17 cellular contexts compared by ENCODE assay signal in the genomic region with DNA sequence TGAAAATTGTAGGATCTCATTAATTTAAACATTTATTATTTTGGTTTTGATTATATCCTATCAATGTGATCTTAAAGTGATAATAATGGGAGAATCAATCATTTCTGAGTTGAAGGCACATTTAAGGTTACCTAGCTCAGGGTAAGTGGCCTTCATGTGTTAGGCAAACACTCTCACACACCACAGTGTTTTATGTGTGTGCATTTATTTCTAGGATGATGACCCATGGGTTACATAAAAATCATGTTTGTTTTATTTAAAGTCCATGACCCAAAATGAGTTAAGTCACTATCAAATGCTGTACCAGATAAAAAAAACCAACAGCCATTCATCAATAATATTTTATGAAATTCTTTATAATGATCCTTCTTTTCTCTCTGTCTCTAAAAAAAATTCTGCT.
"Had no signal": no experiment of that assay in that cellular context is flagged by ENCODE, and none has a peak within 500 bp of the region (broad histone marks: within the 10 kb centered on the region; RNA-seq: fewer than 3 reads in every experiment).

No MANE protein-coding gene starts in this region.

- H3K27ac ChIP-seq: coronary artery, gastrocnemius medialis, psoas muscle, right lobe of liver, upper lobe of left lung had no signal

- H3K9me3 ChIP-seq: gastrocnemius medialis, psoas muscle, right lobe of liver, upper lobe of left lung, uterus had no signal

- H3K4me3 ChIP-seq: coronary artery, gastrocnemius medialis, lung, psoas muscle, right lobe of liver, upper lobe of left lung, uterus had no signal

- ATAC-seq: gastrocnemius medialis, left ventricle myocardium superior, psoas muscle had no signal

- H3K4me1 ChIP-seq: gastrocnemius medialis, psoas muscle, uterus had no signal

- H3K27me3 ChIP-seq: gastrocnemius medialis, right lobe of liver, upper lobe of left lung, uterus had no signal

- H3K36me3 ChIP-seq: gastrocnemius medialis, right lobe of liver, upper lobe of left lung, uterus had no signal

- DNase-seq: effector CD4-positive, alpha-beta T cell; endodermal cell; gastrocnemius medialis; glutamatergic neuron; left colon; left ventricle myocardium superior; mesendoderm; naive B cell; nephron progenitor cell; psoas muscle; retina; right lobe of liver; stimulated activated naive CD4-positive, alpha-beta T cell treated with Interleukin-2 at 50 U/mL for 16 hours; upper lobe of left lung; uterus had no signal
